ENCODE assay signal across 18 cellular contexts in the genomic region with DNA sequence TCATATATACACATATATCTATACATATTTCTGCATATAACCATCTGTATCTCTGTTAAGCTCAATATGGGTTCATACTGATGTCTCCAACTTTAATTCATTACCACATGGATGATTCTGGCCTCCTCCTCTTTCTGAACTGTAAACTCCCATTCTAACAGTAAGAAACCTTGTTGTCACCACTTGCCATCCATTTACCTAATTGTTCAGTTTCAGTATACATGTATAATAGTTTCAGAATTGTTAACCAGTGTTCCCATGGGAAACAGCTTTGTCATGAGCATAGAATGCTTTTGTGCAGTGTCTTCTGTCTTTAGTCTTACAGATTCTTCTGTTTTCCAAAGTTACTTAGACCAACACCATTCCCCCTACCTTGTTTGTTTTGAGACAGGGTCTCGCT. TPM values are rescaled to one million over a fixed set of nuclear protein-coding genes. Genes with fewer than 3 reads are reported as not detected.
DNase-seq lines count a peak whose midpoint lies in the region; ATAC-seq lines count a peak whose summit lies in the region.
"Had no signal": no experiment of that assay in that cellular context is flagged by ENCODE, and none has a peak within 500 bp of the region (broad histone marks: within the 10 kb centered on the region; RNA-seq: fewer than 3 reads in every experiment).

No MANE protein-coding gene starts in this region.

- H3K27ac Mint-ChIP-seq in activated CD4-positive, alpha-beta T cell treated with anti-CD3 and anti-CD28 coated beads, Interleukin-2, amount 10 ng/mL, durations not matched to agents 24 days and 14 days = peak overlapping the region; percentile 20
- peak overlapping the region; percentile 68 for H3K27ac Mint-ChIP-seq in stimulated activated effector memory CD8-positive, alpha-beta T cell treated with anti-CD3 and anti-CD28 coated beads, Interleukin-12 subunit alpha, Interleukin-12 subunit beta, amount 100 ng/mL, for 72 hours
- H3K27ac Mint-ChIP-seq in natural killer cell treated with Interleukin-12 subunit alpha and Interleukin-12 subunit beta and Interleukin-15 and Interleukin-18, amount 100 ng/mL, for 72 hours = no peak overlapping the region
- H3K27ac Mint-ChIP-seq: nephron had no signal

- H3K36me3 Mint-ChIP-seq in activated CD4-positive, alpha-beta T cell treated with anti-CD3 and anti-CD28 coated beads, Interleukin-2, amount 10 ng/mL, durations not matched to agents 24 days and 14 days (ENCODE audit: low read depth) = peaks cover 28% of the 10 kb centered on the region
- H3K36me3 Mint-ChIP-seq in stimulated activated effector memory CD8-positive, alpha-beta T cell treated with anti-CD3 and anti-CD28 coated beads, Interleukin-12 subunit alpha, Interleukin-12 subunit beta, amount 100 ng/mL, for 72 hours = peaks cover 50% of the 10 kb centered on the region
- H3K36me3 Mint-ChIP-seq in natural killer cell treated with Interleukin-12 subunit alpha and Interleukin-12 subunit beta and Interleukin-15 and Interleukin-18, amount 100 ng/mL, for 72 hours = peaks cover 1% of the 10 kb centered on the region

- no peaks in the 10 kb centered on the region for H3K27me3 Mint-ChIP-seq in activated CD4-positive, alpha-beta T cell treated with anti-CD3 and anti-CD28 coated beads, Interleukin-2, amount 10 ng/mL, durations not matched to agents 24 days and 14 days
- H3K27me3 Mint-ChIP-seq in natural killer cell treated with Interleukin-12 subunit alpha and Interleukin-12 subunit beta and Interleukin-15 and Interleukin-18, amount 100 ng/mL, for 72 hours = no peaks in the 10 kb centered on the region

- intact Hi-C loops in activated CD4-positive, alpha-beta T cell treated with anti-CD3 and anti-CD28 coated beads, Interleukin-2, amount 10 ng/mL, durations not matched to agents 24 days and 14 days (cut with micrococcal nuclease) = no loop called here

- H3K4me1 Mint-ChIP-seq in activated CD4-positive, alpha-beta T cell treated with anti-CD3 and anti-CD28 coated beads, Interleukin-2, amount 10 ng/mL, durations not matched to agents 24 days and 14 days = peaks cover 2% of the 10 kb centered on the region
- no peaks in the 10 kb centered on the region for H3K4me1 Mint-ChIP-seq in stimulated activated effector memory CD8-positive, alpha-beta T cell treated with anti-CD3 and anti-CD28 coated beads, Interleukin-12 subunit alpha, Interleukin-12 subunit beta, amount 100 ng/mL, for 72 hours
- no peaks in the 10 kb centered on the region for H3K4me1 Mint-ChIP-seq in natural killer cell treated with Interleukin-12 subunit alpha and Interleukin-12 subunit beta and Interleukin-15 and Interleukin-18, amount 100 ng/mL, for 72 hours (ENCODE audit: low read depth in 2 of 2)
- H3K4me1 Mint-ChIP-seq: nephron had no signal

- no peak overlapping the region for H3K4me3 Mint-ChIP-seq in activated CD4-positive, alpha-beta T cell treated with anti-CD3 and anti-CD28 coated beads, Interleukin-2, amount 10 ng/mL, durations not matched to agents 24 days and 14 days
- H3K4me3 Mint-ChIP-seq in stimulated activated effector memory CD8-positive, alpha-beta T cell treated with anti-CD3 and anti-CD28 coated beads, Interleukin-12 subunit alpha, Interleukin-12 subunit beta, amount 100 ng/mL, for 72 hours = no peak overlapping the region
- H3K4me3 Mint-ChIP-seq in natural killer cell treated with Interleukin-12 subunit alpha and Interleukin-12 subunit beta and Interleukin-15 and Interleukin-18, amount 100 ng/mL, for 72 hours = no peak overlapping the region
- H3K4me3 Mint-ChIP-seq: nephron had no signal

- DNase-seq in activated CD4-positive, alpha-beta T cell treated with anti-CD3 and anti-CD28 coated beads, Interleukin-2, amount 10 ng/mL, durations not matched to agents 24 days and 14 days = no peak
- DNase-seq in activated CD4-positive, alpha-beta T cell treated with anti-CD3 and anti-CD28 coated beads, Interleukin-2, amount 50 U/mL, for 1 hour = no peak
- DNase-seq in stimulated activated effector memory CD8-positive, alpha-beta T cell treated with anti-CD3 and anti-CD28 coated beads, Interleukin-12 subunit alpha, Interleukin-12 subunit beta, amount 100 ng/mL, for 72 hours (ENCODE audit: low spot score in 2 of 2) = no peak
- DNase-seq in RPMI8226 (no peak), NK-92 (lab: John Stamatoyannopoulos, UW; ENCODE audit: unreplicated experiment) (no peak)
- DNase-seq in natural killer cell treated with Interleukin-12 subunit alpha and Interleukin-12 subunit beta and Interleukin-15 and Interleukin-18, amount 100 ng/mL, for 72 hours (ENCODE audit: low spot score) = no peak
- DNase-seq: activated CD8-positive, alpha-beta memory T cell treated with anti-CD3 and anti-CD28 coated beads, Interleukin-2, amount 50 U/mL, for 48 hours; anterior cingulate cortex; Caco-2; H7; left colon; NCI-H1417 treated with DMSO at 0.1 percent for 48 hours; NCI-H526; tibial artery had no signal

- no peaks in the 10 kb centered on the region for H3K9me3 Mint-ChIP-seq in activated CD4-positive, alpha-beta T cell treated with anti-CD3 and anti-CD28 coated beads, Interleukin-2, amount 10 ng/mL, durations not matched to agents 24 days and 14 days
- H3K9me3 Mint-ChIP-seq in stimulated activated effector memory CD8-positive, alpha-beta T cell treated with anti-CD3 and anti-CD28 coated beads, Interleukin-12 subunit alpha, Interleukin-12 subunit beta, amount 100 ng/mL, for 72 hours = no peaks in the 10 kb centered on the region
- no peaks in the 10 kb centered on the region for H3K9me3 Mint-ChIP-seq in natural killer cell treated with Interleukin-12 subunit alpha and Interleukin-12 subunit beta and Interleukin-15 and Interleukin-18, amount 100 ng/mL, for 72 hours

- peak; percentile 80 for ATAC-seq in GM21717 (IDR thresholded peaks at IDR 0.05; ENCODE audit: unreplicated experiment)
- ATAC-seq in HG03097 (IDR thresholded peaks at IDR 0.05; ENCODE audit: low FRiP score, unreplicated experiment) = peak; percentile 85
- ATAC-seq in stimulated activated effector memory CD8-positive, alpha-beta T cell treated with anti-CD3 and anti-CD28 coated beads, Interleukin-12 subunit alpha, Interleukin-12 subunit beta, amount 100 ng/mL, for 72 hours = no peak
- no peak for ATAC-seq in natural killer cell treated with Interleukin-12 subunit alpha and Interleukin-12 subunit beta and Interleukin-15 and Interleukin-18, amount 100 ng/mL, for 72 hours
- ATAC-seq: HepG2, left colon had no signal

RNA-seq across cellular contexts. Expression of gene SLC9A6, which starts 35.9 kb away (rescaled TPM):
- 10.9 and 12.4 TPM in 2 replicates for total RNA-seq in activated CD4-positive, alpha-beta T cell treated with anti-CD3 and anti-CD28 coated beads, Interleukin-2, amount 10 ng/mL, durations not matched to agents 24 days and 14 days
- total RNA-seq in natural killer cell treated with Interleukin-12 subunit alpha and Interleukin-12 subunit beta and Interleukin-15 and Interleukin-18, amount 100 ng/mL, for 72 hours = 10 to 100 TPM; 16.6 to 18.6 TPM

RNA-seq across cellular contexts. Expression of gene MMGT1, which starts 47.4 kb away (rescaled TPM):
- total RNA-seq in activated CD4-positive, alpha-beta T cell treated with anti-CD3 and anti-CD28 coated beads, Interleukin-2, amount 10 ng/mL, durations not matched to agents 24 days and 14 days = 27.1 and 27.4 TPM in 2 replicates
- 10 to 100 TPM; 16.1 to 22.2 TPM for total RNA-seq in natural killer cell treated with Interleukin-12 subunit alpha and Interleukin-12 subunit beta and Interleukin-15 and Interleukin-18, amount 100 ng/mL, for 72 hours

Comparison
In these comparisons a context has a peak if more than half of its experiments do, and no peak if none do; other contexts are left out.
1. H3K27ac Mint-ChIP-seq: peak in activated CD4-positive, alpha-beta T cell treated with anti-CD3 and anti-CD28 coated beads, Interleukin-2, amount 10 ng/mL, durations not matched to agents 24 days and 14 days (single experiment) and stimulated activated effector memory CD8-positive, alpha-beta T cell treated with anti-CD3 and anti-CD28 coated beads, Interleukin-12 subunit alpha, Interleukin-12 subunit beta, amount 100 ng/mL, for 72 hours (single experiment); none in natural killer cell treated with Interleukin-12 subunit alpha and Interleukin-12 subunit beta and Interleukin-15 and Interleukin-18, amount 100 ng/mL, for 72 hours (0 of 2).
2. ATAC-seq: peak in GM21717 (single experiment) and HG03097 (single experiment); none in stimulated activated effector memory CD8-positive, alpha-beta T cell treated with anti-CD3 and anti-CD28 coated beads, Interleukin-12 subunit alpha, Interleukin-12 subunit beta, amount 100 ng/mL, for 72 hours (single experiment) and natural killer cell treated with Interleukin-12 subunit alpha and Interleukin-12 subunit beta and Interleukin-15 and Interleukin-18, amount 100 ng/mL, for 72 hours (0 of 2).